In genomic region chr17:61400058-61400785, GRCh38 we compare ENCODE assay signal across 8 cellular contexts. TPM values are rescaled to one million over a fixed set of nuclear protein-coding genes. Genes with fewer than 3 reads are reported as not detected.
DNase-seq lines count a peak whose midpoint lies in the region; ATAC-seq and TF ChIP-seq lines count a peak whose summit lies in the region.

No MANE protein-coding gene starts in this region.

- under 1% methylated on average over 70 of the region's 95 CpGs for WGBS in hepatocyte (ENCODE audit: low lambda C conversion rate, missing lambda C conversion rate)

- peaks cover 89% of the 10 kb centered on the region for H3K79me2 ChIP-seq in hepatocyte

- TF ChIP-seq CTCF in WERI-Rb-1 (IDR thresholded peaks at IDR 0.05; ENCODE audit: low read depth, low read length) (no peak), hepatocyte (IDR thresholded peaks at IDR 0.05; ENCODE audit: poor library complexity) (no peak)

- H3K9me3 Mint-ChIP-seq in stimulated activated naive CD8-positive, alpha-beta T cell treated with anti-CD3 and anti-CD28 coated beads, Interleukin-15, amount 100 ng/mL, for 72 hours: no peaks in the 10 kb centered on the region

- no peaks in the 10 kb centered on the region for H3K9me3 ChIP-seq in WERI-Rb-1 (ENCODE audit: severe bottlenecking)
- no peaks in the 10 kb centered on the region for H3K9me3 ChIP-seq in hepatocyte (ENCODE audit: low read depth)

- ATAC-seq in stimulated activated naive CD8-positive, alpha-beta T cell treated with anti-CD3 and anti-CD28 coated beads, Interleukin-15, amount 100 ng/mL, for 72 hours: no peak
- no peak for ATAC-seq in HG03439 (IDR thresholded peaks at IDR 0.05; ENCODE audit: unreplicated experiment)
- no peak for ATAC-seq in GM18519 (IDR thresholded peaks at IDR 0.05; ENCODE audit: low FRiP score, unreplicated experiment)

- H3K27me3 Mint-ChIP-seq in stimulated activated naive CD8-positive, alpha-beta T cell treated with anti-CD3 and anti-CD28 coated beads, Interleukin-15, amount 100 ng/mL, for 72 hours: peaks cover 77% of the 10 kb centered on the region

- H3K4me1 Mint-ChIP-seq in stimulated activated naive CD8-positive, alpha-beta T cell treated with anti-CD3 and anti-CD28 coated beads, Interleukin-15, amount 100 ng/mL, for 72 hours: peaks cover 58% of the 10 kb centered on the region

- no peaks in the 10 kb centered on the region for H3K9me2 ChIP-seq in hepatocyte (replicated peaks; ENCODE audit: insufficient read depth)

- peaks cover 6% of the 10 kb centered on the region for H3K36me3 ChIP-seq in WERI-Rb-1
- H3K36me3 ChIP-seq in hepatocyte (replicated peaks; ENCODE audit: insufficient read depth, low read depth): no peaks in the 10 kb centered on the region

- no peak overlapping the region for H2AFZ ChIP-seq in hepatocyte

- H3K4me3 ChIP-seq in WERI-Rb-1 (ENCODE audit: low read depth, low read length): peak overlapping the region; percentile 41
- H3K4me3 ChIP-seq in hepatocyte: peak overlapping the region; percentile 65

- DNase-seq in SIG-M5 treated with dmso at 0.1 percent for 504 hours (lab: John Stamatoyannopoulos, UW; ENCODE audit: unreplicated experiment) (peak; percentile 100), SIG-M5 (lab: John Stamatoyannopoulos, UW) (no peak), WERI-Rb-1 (peak; percentile 57), hepatocyte (ENCODE audit: low spot score) (peak; percentile 42), globus pallidus (ENCODE audit: low spot score) (no peak)
- DNase-seq in stimulated activated naive CD8-positive, alpha-beta T cell treated with anti-CD3 and anti-CD28 coated beads, Interleukin-15, amount 100 ng/mL, for 72 hours: no peak

- H3K4me2 ChIP-seq in hepatocyte: peak overlapping the region; percentile 99

- H3K4me1 ChIP-seq in hepatocyte (ENCODE audit: insufficient read depth): no peaks in the 10 kb centered on the region

- H3K4me3 Mint-ChIP-seq in stimulated activated naive CD8-positive, alpha-beta T cell treated with anti-CD3 and anti-CD28 coated beads, Interleukin-15, amount 100 ng/mL, for 72 hours: peak overlapping the region; percentile 72 to 81

- peaks cover 23% of the 10 kb centered on the region for H3K27me3 ChIP-seq in WERI-Rb-1 (ENCODE audit: insufficient read depth, low read depth, severe bottlenecking)
- peaks cover 86% of the 10 kb centered on the region for H3K27me3 ChIP-seq in hepatocyte

- H4K20me1 ChIP-seq in hepatocyte (ENCODE audit: insufficient read depth, poor library complexity, severe bottlenecking): peaks cover 24% of the 10 kb centered on the region

- H3K27ac ChIP-seq in WERI-Rb-1 (no peak overlapping the region), hepatocyte (peak overlapping the region; percentile 99)

- H3K27ac Mint-ChIP-seq in stimulated activated naive CD8-positive, alpha-beta T cell treated with anti-CD3 and anti-CD28 coated beads, Interleukin-15, amount 100 ng/mL, for 72 hours: no peak overlapping the region

RNA-seq across cellular contexts. Expression of gene TBX2, which starts 0.6 kb away (rescaled TPM):
- total RNA-seq in hepatocyte: 17.9 and 19.6 TPM in 2 replicates
- polyA plus RNA-seq in hepatocyte: 27.5 and 29.3 TPM in 2 replicates

RNA-seq across cellular contexts. Expression of gene TBX4, which starts 52.0 kb away (rescaled TPM):
- total RNA-seq in hepatocyte: 15.4 and 36.2 TPM in 2 replicates
- 11.6 and 13.9 TPM in 2 replicates for polyA plus RNA-seq in hepatocyte

Comparison
In these comparisons a context has a peak if more than half of its experiments do, and no peak if none do; other contexts are left out.
1. DNase-seq: peak in SIG-M5 treated with dmso at 0.1 percent for 504 hours (single experiment), WERI-Rb-1 (single experiment) and hepatocyte (single experiment); none in SIG-M5 (single experiment), stimulated activated naive CD8-positive, alpha-beta T cell treated with anti-CD3 and anti-CD28 coated beads, Interleukin-15, amount 100 ng/mL, for 72 hours (0 of 2) and globus pallidus (single experiment).